Comparison of ENCODE assay signal across 31 cellular contexts in genomic region chr20:62849431-62849830, GRCh38. TPM values are rescaled to one million over a fixed set of nuclear protein-coding genes. Genes with fewer than 3 reads are reported as not detected.
"Had no signal": no experiment of that assay in that cellular context is flagged by ENCODE, and none has a peak within 500 bp of the region (broad histone marks: within the 10 kb centered on the region; RNA-seq: fewer than 3 reads in every experiment).

No MANE protein-coding gene starts in this region.

- H3K4me3 ChIP-seq: MG63, SJCRH30, SK-N-MC had no signal

- DNase-seq: activated CD4-positive, alpha-beta T cell treated with anti-CD3 and anti-CD28 coated beads, Interleukin-2, amount 10 ng/mL, durations not matched to agents 24 days and 14 days; activated CD4-positive, alpha-beta T cell treated with anti-CD3 and anti-CD28 coated beads, Interleukin-2, amount 50 U/mL, for 4 hours; activated CD8-positive, alpha-beta memory T cell treated with anti-CD3 and anti-CD28 coated beads for 24 hours; activated CD8-positive, alpha-beta memory T cell treated with anti-CD3 and anti-CD28 coated beads, Interleukin-2, amount 10 ng/mL, durations not matched to agents 7 days and 5 days; activated CD8-positive, alpha-beta memory T cell treated with anti-CD3 and anti-CD28 coated beads, Interleukin-2, amount 50 U/mL, for 48 hours; activated effector memory CD4-positive, alpha-beta T cell treated with Interleukin-2 at 50 U/mL for 16 hours; activated naive CD4-positive, alpha-beta T cell treated with anti-CD3 and anti-CD28 coated beads, Interleukin-2, amount 10 ng/mL, durations not matched to agents 7 days and 5 days; activated naive CD8-positive, alpha-beta T cell treated with anti-CD3 and anti-CD28 coated beads, Interleukin-2, amount 50 U/mL, for 24 hours; activated T-cell treated with anti-CD3 and anti-CD28 coated beads, Interleukin-2, amount 50 U/mL, for 48 hours; aorta; brain microvascular endothelial cell; Kasumi-1; KG1; MG63; NCI-H1048; NCI-H1105 treated with DMSO at 0.1 percent for 48 hours; NCI-H1436; NCI-H1694; NCI-H2029; NCI-H510A; NCI-H526; NCI-H748 treated with DMSO at 0.1 percent for 48 hours; SHP77; SJCRH30 had no signal

- H3K27me3 Mint-ChIP-seq: activated CD4-positive, alpha-beta T cell treated with anti-CD3 and anti-CD28 coated beads, Interleukin-2, amount 10 ng/mL, durations not matched to agents 24 days and 14 days; activated CD8-positive, alpha-beta memory T cell treated with anti-CD3 and anti-CD28 coated beads, Interleukin-2, amount 10 ng/mL, durations not matched to agents 7 days and 5 days; activated naive CD4-positive, alpha-beta T cell treated with anti-CD3 and anti-CD28 coated beads, Interleukin-2, amount 10 ng/mL, durations not matched to agents 7 days and 5 days; activated naive CD8-positive, alpha-beta T cell; activated naive CD8-positive, alpha-beta T cell treated with anti-CD3 and anti-CD28 coated beads, Interleukin-2, amount 50 U/mL, for 24 hours; central memory CD8-positive, alpha-beta T cell had no signal

- H3K4me1 Mint-ChIP-seq: activated CD4-positive, alpha-beta T cell treated with anti-CD3 and anti-CD28 coated beads, Interleukin-2, amount 10 ng/mL, durations not matched to agents 24 days and 14 days; activated CD8-positive, alpha-beta memory T cell treated with anti-CD3 and anti-CD28 coated beads, Interleukin-2, amount 10 ng/mL, durations not matched to agents 7 days and 5 days; activated naive CD4-positive, alpha-beta T cell treated with anti-CD3 and anti-CD28 coated beads, Interleukin-2, amount 10 ng/mL, durations not matched to agents 7 days and 5 days; activated naive CD8-positive, alpha-beta T cell treated with anti-CD3 and anti-CD28 coated beads, Interleukin-2, amount 50 U/mL, for 24 hours had no signal

- H3K4me3 Mint-ChIP-seq: activated CD4-positive, alpha-beta T cell treated with anti-CD3 and anti-CD28 coated beads, Interleukin-2, amount 10 ng/mL, durations not matched to agents 24 days and 14 days; activated CD8-positive, alpha-beta memory T cell treated with anti-CD3 and anti-CD28 coated beads, Interleukin-2, amount 10 ng/mL, durations not matched to agents 7 days and 5 days; activated naive CD4-positive, alpha-beta T cell treated with anti-CD3 and anti-CD28 coated beads, Interleukin-2, amount 10 ng/mL, durations not matched to agents 7 days and 5 days; activated naive CD8-positive, alpha-beta T cell; activated naive CD8-positive, alpha-beta T cell treated with anti-CD3 and anti-CD28 coated beads, Interleukin-2, amount 50 U/mL, for 24 hours; central memory CD8-positive, alpha-beta T cell; T-helper 1 cell treated with Interleukin-12 subunit alpha and Interleukin-12 subunit beta and Interleukin-4 antibody, amounts not matched to agents 30 μg/mL and 1 μg/mL, for 36 hours; T-helper 2 cell treated with Interferon-gamma antibody and Interleukin-4, amounts not matched to agents 5 μg/mL and 100 μg/mL, for 36 hours had no signal

- H3K4me1 ChIP-seq: SJCRH30 had no signal

- H3K9me3 Mint-ChIP-seq: activated CD4-positive, alpha-beta T cell treated with anti-CD3 and anti-CD28 coated beads, Interleukin-2, amount 10 ng/mL, durations not matched to agents 24 days and 14 days; activated naive CD4-positive, alpha-beta T cell treated with anti-CD3 and anti-CD28 coated beads, Interleukin-2, amount 10 ng/mL, durations not matched to agents 7 days and 5 days; activated naive CD8-positive, alpha-beta T cell treated with anti-CD3 and anti-CD28 coated beads, Interleukin-2, amount 50 U/mL, for 24 hours; central memory CD8-positive, alpha-beta T cell; T-helper 1 cell treated with Interleukin-12 subunit alpha and Interleukin-12 subunit beta and Interleukin-4 antibody, amounts not matched to agents 30 μg/mL and 1 μg/mL, for 36 hours; T-helper 2 cell treated with Interferon-gamma antibody and Interleukin-4, amounts not matched to agents 5 μg/mL and 100 μg/mL, for 36 hours had no signal

- H3K27ac Mint-ChIP-seq: activated CD4-positive, alpha-beta T cell treated with anti-CD3 and anti-CD28 coated beads, Interleukin-2, amount 10 ng/mL, durations not matched to agents 24 days and 14 days; activated CD8-positive, alpha-beta memory T cell treated with anti-CD3 and anti-CD28 coated beads, Interleukin-2, amount 10 ng/mL, durations not matched to agents 7 days and 5 days; activated naive CD4-positive, alpha-beta T cell treated with anti-CD3 and anti-CD28 coated beads, Interleukin-2, amount 10 ng/mL, durations not matched to agents 7 days and 5 days; activated naive CD8-positive, alpha-beta T cell; activated naive CD8-positive, alpha-beta T cell treated with anti-CD3 and anti-CD28 coated beads, Interleukin-2, amount 50 U/mL, for 24 hours; T-helper 1 cell treated with Interleukin-12 subunit alpha and Interleukin-12 subunit beta and Interleukin-4 antibody, amounts not matched to agents 30 μg/mL and 1 μg/mL, for 36 hours; T-helper 2 cell treated with Interferon-gamma antibody and Interleukin-4, amounts not matched to agents 5 μg/mL and 100 μg/mL, for 36 hours had no signal

- H3K9me3 ChIP-seq: MG63, SJCRH30 had no signal

- H3K27ac ChIP-seq: brain microvascular endothelial cell, SJCRH30 had no signal

- ATAC-seq: activated CD8-positive, alpha-beta memory T cell treated with anti-CD3 and anti-CD28 coated beads, Interleukin-2, amount 10 ng/mL, durations not matched to agents 7 days and 5 days; activated naive CD8-positive, alpha-beta T cell treated with anti-CD3 and anti-CD28 coated beads, Interleukin-2, amount 50 U/mL, for 24 hours; Panc1 had no signal

- H3K27me3 ChIP-seq: brain microvascular endothelial cell, MG63, SJCRH30 had no signal

- FAIRE-seq: TTC549 had no signal

RNA-seq across cellular contexts. Expression of gene COL9A3, which starts 32.6 kb away (rescaled TPM):
- total RNA-seq: activated CD4-positive, alpha-beta T cell treated with anti-CD3 and anti-CD28 coated beads, Interleukin-2, amount 10 ng/mL, durations not matched to agents 24 days and 14 days had no signal
